In the genomic region with DNA sequence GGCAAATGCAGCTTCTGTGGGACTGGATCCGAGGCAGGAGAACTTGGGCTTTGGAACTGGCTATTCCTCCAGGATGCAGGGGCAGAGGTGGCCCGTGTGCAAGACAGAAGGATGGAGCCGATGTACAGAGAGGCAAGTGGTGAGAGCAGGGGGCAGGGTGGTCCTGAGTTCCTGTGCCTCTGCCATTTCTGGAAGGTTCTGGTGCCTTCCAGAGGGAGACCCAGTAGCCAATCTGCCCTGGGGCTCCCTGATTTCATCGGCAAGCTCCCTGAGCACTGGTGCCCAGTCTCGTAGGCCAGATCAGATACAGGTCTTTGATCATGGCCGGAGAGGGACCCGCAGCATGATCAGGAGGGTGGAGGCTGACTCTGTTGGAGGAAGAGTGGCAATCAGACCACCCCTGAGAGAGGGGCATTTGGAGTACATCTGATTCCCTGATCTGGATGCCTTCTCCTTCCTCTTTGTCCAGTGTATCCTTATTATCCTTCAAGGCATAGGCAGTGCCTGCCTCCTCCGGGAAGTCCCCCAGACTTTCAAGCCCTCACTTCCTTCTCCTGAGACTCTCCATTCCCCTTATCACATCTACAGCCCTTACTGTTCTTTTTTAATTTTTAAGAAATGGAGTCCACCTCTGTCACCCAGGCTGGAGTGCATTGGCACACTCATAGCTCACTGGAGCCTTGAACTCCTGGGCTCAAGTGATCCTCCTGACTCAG, we compare ENCODE assay signal across 1 cellular context.
TF ChIP-seq lines count a peak whose summit lies in the region.

No MANE protein-coding gene starts in this region.

TF ChIP-seq in K562, 482 proteins besides CTCF, POLR2A, EP300 and RAD21:
- TF ChIP-seq NFYB (IDR thresholded peaks at IDR 0.05; ENCODE audit: extremely low read depth, insufficient read length), result no peak
- TF ChIP-seq ZNF436 (CRISPR knock-in tag; IDR thresholded peaks at IDR 0.05), result 0 out of 2 replicates have a peak, but pooled peaks have one; percentile 37
- TF ChIP-seq ZFP36 (IDR thresholded peaks at IDR 0.05; ENCODE audit: low read depth, low read length, partially characterized antibody), result peak; percentile 93
- TF ChIP-seq RBM25 (IDR thresholded peaks at IDR 0.05; ENCODE audit: low read depth, low read length, severe bottlenecking), result peak; percentile 35
